In genomic region chr6:32837651-32838113, GRCh38 we compare ENCODE assay signal across 8 cellular contexts. TPM values are rescaled to one million over a fixed set of nuclear protein-coding genes. Genes with fewer than 3 reads are reported as not detected.
DNase-seq lines count a peak whose midpoint lies in the region; ATAC-seq lines count a peak whose summit lies in the region.

No MANE protein-coding gene starts in this region.

- intact Hi-C loops in activated T-helper 1 cell treated with anti-CD3 and anti-CD28 coated beads, Interleukin-12 subunit alpha, Interleukin-12 subunit beta, Interleukin-2, Interleukin-4 antibody, amounts not matched to agents 30 ng/mL and 10 ng/mL and 1 ng/mL, durations not matched to agents 14 hours and 24 hours and 36 hours (cut with micrococcal nuclease) = loop anchor here (1.0 to 2.0 kb wide), 4 partner anchors 17 to 134 kb away; partner anchors contain the start of gene PSMB9

- no peaks in the 10 kb centered on the region for H3K9me3 Mint-ChIP-seq in activated naive CD4-positive, alpha-beta T cell treated with anti-CD3 and anti-CD28 coated beads, Interleukin-2, amount 10 ng/mL, durations not matched to agents 7 days and 5 days
- H3K9me3 Mint-ChIP-seq in activated T-helper 1 cell treated with anti-CD3 and anti-CD28 coated beads, Interleukin-12 subunit alpha, Interleukin-12 subunit beta, Interleukin-2, Interleukin-4 antibody, amounts not matched to agents 30 ng/mL and 10 ng/mL and 1 ng/mL, durations not matched to agents 14 hours and 24 hours and 36 hours = no peaks in the 10 kb centered on the region

- H3K27me3 Mint-ChIP-seq in activated naive CD4-positive, alpha-beta T cell treated with anti-CD3 and anti-CD28 coated beads, Interleukin-2, amount 10 ng/mL, durations not matched to agents 7 days and 5 days = no peaks in the 10 kb centered on the region
- no peaks in the 10 kb centered on the region for H3K27me3 Mint-ChIP-seq in activated T-helper 1 cell treated with anti-CD3 and anti-CD28 coated beads, Interleukin-12 subunit alpha, Interleukin-12 subunit beta, Interleukin-2, Interleukin-4 antibody, amounts not matched to agents 30 ng/mL and 10 ng/mL and 1 ng/mL, durations not matched to agents 14 hours and 24 hours and 36 hours (ENCODE audit: insufficient read depth)

- H3K4me3 ChIP-seq in iPS-18c (ENCODE audit: insufficient read depth, low read depth, low read length) = peak overlapping the region; percentile 81; the same call in 1 of the 2 replicates

- no peaks in the 10 kb centered on the region for H3K9me3 ChIP-seq in iPS-18c (ENCODE audit: control insufficient read depth, insufficient read depth, low read length)

- H3K27ac ChIP-seq in substantia nigra (ENCODE audit: low read depth, low read length, poor library complexity, severe bottlenecking) = peak overlapping the region; percentile 86

- ATAC-seq in GM19395 (IDR thresholded peaks at IDR 0.05; ENCODE audit: unreplicated experiment) (no peak), GM18517 (IDR thresholded peaks at IDR 0.05; ENCODE audit: unreplicated experiment) (no peak)

- DNase-seq in activated naive CD4-positive, alpha-beta T cell treated with anti-CD3 and anti-CD28 coated beads, Interleukin-2, amount 10 ng/mL, durations not matched to agents 7 days and 5 days = peak; percentile 23
- DNase-seq in activated naive CD4-positive, alpha-beta T cell treated with Interleukin-2 at 50 U/mL for 16 hours = no peak
- DNase-seq in activated T-helper 1 cell treated with anti-CD3 and anti-CD28 coated beads, Interleukin-12 subunit alpha, Interleukin-12 subunit beta, Interleukin-2, Interleukin-4 antibody, amounts not matched to agents 30 ng/mL and 10 ng/mL and 1 ng/mL, durations not matched to agents 14 hours and 24 hours and 36 hours (ENCODE audit: low spot score) = no peak
- peak in 2 of 49 donors; percentile 20 to 51 for DNase-seq in substantia nigra (lab: John Stamatoyannopoulos, UW)
- DNase-seq in iPS-NIHi7 (ENCODE audit: extremely low spot score) = no peak

- H3K36me3 Mint-ChIP-seq in activated naive CD4-positive, alpha-beta T cell treated with anti-CD3 and anti-CD28 coated beads, Interleukin-2, amount 10 ng/mL, durations not matched to agents 7 days and 5 days = peaks cover 72% of the 10 kb centered on the region
- peaks cover 76% of the 10 kb centered on the region for H3K36me3 Mint-ChIP-seq in activated T-helper 1 cell treated with anti-CD3 and anti-CD28 coated beads, Interleukin-12 subunit alpha, Interleukin-12 subunit beta, Interleukin-2, Interleukin-4 antibody, amounts not matched to agents 30 ng/mL and 10 ng/mL and 1 ng/mL, durations not matched to agents 14 hours and 24 hours and 36 hours (ENCODE audit: low read depth)

- CTCF ChIA-PET in activated naive CD4-positive, alpha-beta T cell treated with anti-CD3 and anti-CD28 coated beads, Interleukin-2, amount 10 ng/mL, durations not matched to agents 7 days and 5 days (lab: Charles Lee) = interaction anchor here (0.9 to 6.7 kb wide), 15 partner anchors 9 to 147 kb away, joined by 3 to 184 read pairs (median 7); partner anchors contain the start of genes BRD2, HLA-DMA, PSMB9 and TAP1

- peak overlapping the region; percentile 100 for H3K27ac Mint-ChIP-seq in activated naive CD4-positive, alpha-beta T cell treated with anti-CD3 and anti-CD28 coated beads, Interleukin-2, amount 10 ng/mL, durations not matched to agents 7 days and 5 days
- H3K27ac Mint-ChIP-seq in activated T-helper 1 cell treated with anti-CD3 and anti-CD28 coated beads, Interleukin-12 subunit alpha, Interleukin-12 subunit beta, Interleukin-2, Interleukin-4 antibody, amounts not matched to agents 30 ng/mL and 10 ng/mL and 1 ng/mL, durations not matched to agents 14 hours and 24 hours and 36 hours = peak overlapping the region; percentile 72

- H3K4me3 Mint-ChIP-seq in activated naive CD4-positive, alpha-beta T cell treated with anti-CD3 and anti-CD28 coated beads, Interleukin-2, amount 10 ng/mL, durations not matched to agents 7 days and 5 days = peak overlapping the region; percentile 85
- H3K4me3 Mint-ChIP-seq in activated T-helper 1 cell treated with anti-CD3 and anti-CD28 coated beads, Interleukin-12 subunit alpha, Interleukin-12 subunit beta, Interleukin-2, Interleukin-4 antibody, amounts not matched to agents 30 ng/mL and 10 ng/mL and 1 ng/mL, durations not matched to agents 14 hours and 24 hours and 36 hours = peak overlapping the region; percentile 79

- peaks cover 88% of the 10 kb centered on the region for H3K4me1 Mint-ChIP-seq in activated naive CD4-positive, alpha-beta T cell treated with anti-CD3 and anti-CD28 coated beads, Interleukin-2, amount 10 ng/mL, durations not matched to agents 7 days and 5 days
- peaks cover 88% of the 10 kb centered on the region for H3K4me1 Mint-ChIP-seq in activated T-helper 1 cell treated with anti-CD3 and anti-CD28 coated beads, Interleukin-12 subunit alpha, Interleukin-12 subunit beta, Interleukin-2, Interleukin-4 antibody, amounts not matched to agents 30 ng/mL and 10 ng/mL and 1 ng/mL, durations not matched to agents 14 hours and 24 hours and 36 hours (ENCODE audit: low read depth)

RNA-seq across cellular contexts. Expression of gene TAP2, which starts 0.9 kb away (rescaled TPM):
- 160 and 167 TPM in 2 replicates for total RNA-seq in activated T-helper 1 cell treated with anti-CD3 and anti-CD28 coated beads, Interleukin-12 subunit alpha, Interleukin-12 subunit beta, Interleukin-2, Interleukin-4 antibody, amounts not matched to agents 30 ng/mL and 10 ng/mL and 1 ng/mL, durations not matched to agents 14 hours and 24 hours and 36 hours

RNA-seq across cellular contexts. Expression of gene PSMB8, which starts 6.2 kb away (rescaled TPM):
- 353 and 358 TPM in 2 replicates for total RNA-seq in activated T-helper 1 cell treated with anti-CD3 and anti-CD28 coated beads, Interleukin-12 subunit alpha, Interleukin-12 subunit beta, Interleukin-2, Interleukin-4 antibody, amounts not matched to agents 30 ng/mL and 10 ng/mL and 1 ng/mL, durations not matched to agents 14 hours and 24 hours and 36 hours

RNA-seq across cellular contexts. Expression of gene TAP1, which starts 15.8 kb away (rescaled TPM):
- 284 and 290 TPM in 2 replicates for total RNA-seq in activated T-helper 1 cell treated with anti-CD3 and anti-CD28 coated beads, Interleukin-12 subunit alpha, Interleukin-12 subunit beta, Interleukin-2, Interleukin-4 antibody, amounts not matched to agents 30 ng/mL and 10 ng/mL and 1 ng/mL, durations not matched to agents 14 hours and 24 hours and 36 hours

RNA-seq across cellular contexts. Expression of gene PSMB9, which starts 16.3 kb away (rescaled TPM):
- total RNA-seq in activated T-helper 1 cell treated with anti-CD3 and anti-CD28 coated beads, Interleukin-12 subunit alpha, Interleukin-12 subunit beta, Interleukin-2, Interleukin-4 antibody, amounts not matched to agents 30 ng/mL and 10 ng/mL and 1 ng/mL, durations not matched to agents 14 hours and 24 hours and 36 hours = 249 and 253 TPM in 2 replicates

RNA-seq across cellular contexts. Expression of gene HLA-DOB, which starts 20.9 kb away (rescaled TPM):
- total RNA-seq in activated T-helper 1 cell treated with anti-CD3 and anti-CD28 coated beads, Interleukin-12 subunit alpha, Interleukin-12 subunit beta, Interleukin-2, Interleukin-4 antibody, amounts not matched to agents 30 ng/mL and 10 ng/mL and 1 ng/mL, durations not matched to agents 14 hours and 24 hours and 36 hours = 4.2 and 4.3 TPM in 2 replicates
